In genomic region chr12:49491823-49492222, GRCh38 we compare ENCODE assay signal across 33 cellular contexts. TPM values are rescaled to one million over a fixed set of nuclear protein-coding genes. Genes with fewer than 3 reads are reported as not detected.
DNase-seq lines count a peak whose midpoint lies in the region; ATAC-seq, FAIRE-seq and TF ChIP-seq lines count a peak whose summit lies in the region.
"Had no signal": no experiment of that assay in that cellular context is flagged by ENCODE, and none has a peak within 500 bp of the region (broad histone marks: within the 10 kb centered on the region; RNA-seq: fewer than 3 reads in every experiment).

No MANE protein-coding gene starts in this region.

- no peak overlapping the region for H3K9ac ChIP-seq in rectal smooth muscle tissue (ENCODE audit: low read length)

- FAIRE-seq in pancreas (lab: Jason Lieb, UNC): no peak
- FAIRE-seq: endometrium, GM12891, kidney, RCC 7860 had no signal

- no peak for TF ChIP-seq CTCF in HEK293 (tag by site-specific recombination; IDR thresholded peaks at IDR 0.05)
- TF ChIP-seq CTCF in fibroblast of pulmonary artery (IDR thresholded peaks at IDR 0.05; ENCODE audit: low read length, missing control alignments): no peak
- no peak for TF ChIP-seq CTCF in pancreas (IDR thresholded peaks at IDR 0.05)

- H3K36me3 ChIP-seq in HEK293 (ENCODE audit: control insufficient read depth in 2 of 2, insufficient read depth in 1 of 2, low read length in 2 of 2) (peaks cover 4 to 13% of the 10 kb centered on the region in 2 experiments), rectal smooth muscle tissue (ENCODE audit: control insufficient read depth, insufficient read depth, low read length) (peaks cover 4% of the 10 kb centered on the region), pancreas (no peaks in the 10 kb centered on the region)
- H3K36me3 ChIP-seq: right lobe of liver, vagina had no signal

- DNase-seq in amniotic epithelial cell (ENCODE audit: low read depth): peak; percentile 93
- peak; percentile 61 for DNase-seq in fibroblast of pulmonary artery (ENCODE audit: low read depth)
- no peak for DNase-seq in stimulated activated CD4-positive, alpha-beta T cell treated with anti-CD3 and anti-CD28 coated beads, Interleukin-2, amount 100 ng/mL, for 24 hours
- DNase-seq in pancreas: no peak
- DNase-seq in islet precursor cell: no peak
- DNase-seq: ACHN; activated CD4-positive, alpha-beta T cell treated with anti-CD3 and anti-CD28 coated beads, Interleukin-2, amount 50 U/mL, for 1 hour; activated gamma-delta T cell; activated naive CD8-positive, alpha-beta T cell treated with anti-CD3 and anti-CD28 coated beads for 36 hours; activated T-cell treated with anti-CD3 and anti-CD28 coated beads, Interleukin-2, amount 50 U/mL, for 4 hours; CD8-positive, alpha-beta memory T cell; Karpas-422; kidney; left ventricle myocardium superior; midbrain; naive B cell; NCI-H1436; NCI-H2081; NCI-H345; NCI-H748 treated with DMSO at 0.1 percent for 48 hours; right lobe of liver; stimulated activated CD4-positive, alpha-beta T cell treated with anti-CD3 and anti-CD28 coated beads, Interleukin-12 subunit alpha, Interleukin-12 subunit beta, amount 100 ng/mL, for 4 hours; stimulated activated CD4-positive, alpha-beta T cell treated with anti-CD3 and anti-CD28 coated beads, Interleukin-4, amount 100 ng/mL, for 1 hour; stomach had no signal

- H3K9me3 ChIP-seq in HEK293 (ENCODE audit: control insufficient read depth, insufficient read depth, low read depth, low read length) (no peaks in the 10 kb centered on the region), pancreas (no peaks in the 10 kb centered on the region)
- H3K9me3 ChIP-seq: ascending aorta, right lobe of liver, stomach, vagina had no signal

- POLR2A ChIA-PET in HEK293 (lab: Yijun Ruan, JAX): interaction anchor here (2.7 kb wide), 1 partner anchor 125 kb away, joined by 8 read pairs; the partner anchor contains the start of gene SPATS2

- H3K27ac ChIP-seq in HEK293 (ENCODE audit: extremely low read depth, low read depth, low read length): no peak overlapping the region
- peak overlapping the region; percentile 44 for H3K27ac ChIP-seq in rectal smooth muscle tissue (ENCODE audit: low read depth, low read length)
- H3K27ac ChIP-seq in pancreas: no peak overlapping the region
- H3K27ac ChIP-seq: ascending aorta, right lobe of liver, stomach, vagina had no signal

- no peak overlapping the region for H3K4me3 ChIP-seq in HEK293 (ENCODE audit: low read depth, low read length)
- no peak overlapping the region for H3K4me3 ChIP-seq in fibroblast of pulmonary artery (replicated peaks; ENCODE audit: low read depth, low read length)
- no peak overlapping the region for H3K4me3 ChIP-seq in rectal smooth muscle tissue (ENCODE audit: low read length)
- H3K4me3 ChIP-seq in pancreas: no peak overlapping the region
- H3K4me3 ChIP-seq: ascending aorta, right lobe of liver, stomach, vagina had no signal

- H3K4me1 ChIP-seq in HEK293 (ENCODE audit: control insufficient read depth, insufficient read depth, low read length) (no peaks in the 10 kb centered on the region), rectal smooth muscle tissue (ENCODE audit: control insufficient read depth, insufficient read depth, low read length) (peaks cover 4% of the 10 kb centered on the region), pancreas (no peaks in the 10 kb centered on the region)
- H3K4me1 ChIP-seq: ascending aorta, right lobe of liver, stomach, vagina had no signal

- intact Hi-C loops in pancreas (cut with DNase I): no loop called here

- ATAC-seq in HG02973 (IDR thresholded peaks at IDR 0.05; ENCODE audit: unreplicated experiment): no peak
- no peak for ATAC-seq in pancreas
- ATAC-seq: activated T-cell treated with anti-CD3 and anti-CD28 coated beads, Interleukin-2, amount 50 U/mL, for 4 hours; left ventricle myocardium superior; right lobe of liver had no signal

- no peaks in the 10 kb centered on the region for H3K27me3 ChIP-seq in rectal smooth muscle tissue (ENCODE audit: control insufficient read depth, insufficient read depth, low read length)
- H3K27me3 ChIP-seq in pancreas: no peaks in the 10 kb centered on the region
- H3K27me3 ChIP-seq: ascending aorta, right lobe of liver, stomach, vagina had no signal

- CTCF ChIA-PET in HEK293 (lab: Yijun Ruan, JAX): interaction anchor here (0.8 to 1.2 kb wide), 5 partner anchors 10 to 144 kb away, joined by 3 to 7 read pairs (median 4); no protein-coding TSS in a partner anchor

- 96 to 100% methylated on average over 1 of the region's 1 CpG for WGBS in pancreas, 2 donors

TF ChIP-seq in HEK293, 187 proteins besides CTCF, POLR2A, EP300 and RAD21:
- no peak for TF ChIP-seq ZNF211 (tag by site-specific recombination; IDR thresholded peaks at IDR 0.05; ENCODE audit: low read depth)
- TF ChIP-seq ZNF660 (tag by site-specific recombination; IDR thresholded peaks at IDR 0.05): 0 out of 2 replicates have a peak, but pooled peaks have one; percentile 1

RNA-seq across cellular contexts. Expression of gene KCNH3, which starts 47.0 kb away (rescaled TPM):
- total RNA-seq in pancreas: 1 to 10 TPM in 2 of 6 donors, under 1 TPM in 4; 0.55 to 1.7 (median 0.91) TPM
- polyA plus RNA-seq in pancreas: 1 to 10 TPM; 2.3 to 3.2 TPM
- total RNA-seq: ascending aorta, glomerular endothelial cell, vagina had no signal

Comparison
In these comparisons a context has a peak if more than half of its experiments do, and no peak if none do; other contexts are left out.
1. DNase-seq: peak in amniotic epithelial cell (single experiment) and fibroblast of pulmonary artery (single experiment); none in stimulated activated CD4-positive, alpha-beta T cell treated with anti-CD3 and anti-CD28 coated beads, Interleukin-2, amount 100 ng/mL, for 24 hours (0 of 2), pancreas (0 of 6) and islet precursor cell (single experiment).